ENCODE assay signal across 17 cellular contexts in the genomic region with DNA sequence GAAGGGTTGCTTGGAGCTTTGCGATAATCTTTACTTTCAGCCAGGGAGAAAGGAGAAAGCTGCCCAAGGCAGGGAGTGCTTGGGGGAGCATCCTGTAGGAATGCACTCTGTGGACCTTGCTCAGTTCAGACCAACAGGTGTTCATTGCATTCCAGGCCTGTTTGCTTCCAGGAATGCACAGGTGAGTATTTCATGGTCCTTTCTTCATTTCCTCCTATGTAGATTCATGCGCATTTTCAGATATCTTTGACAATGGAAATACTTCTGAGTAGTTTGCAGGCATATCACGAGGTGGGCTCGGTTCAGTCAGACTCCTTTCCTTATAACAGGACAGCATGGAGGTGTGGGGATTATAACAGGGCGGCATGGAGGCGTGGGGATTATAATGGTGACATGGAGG.
DNase-seq lines count a peak whose midpoint lies in the region; ATAC-seq and TF ChIP-seq lines count a peak whose summit lies in the region.
"Had no signal": no experiment of that assay in that cellular context is flagged by ENCODE, and none has a peak within 500 bp of the region (broad histone marks: within the 10 kb centered on the region; RNA-seq: fewer than 3 reads in every experiment).

No MANE protein-coding gene starts in this region.

- H3K4me1 Mint-ChIP-seq in Caco-2 (ENCODE audit: low read depth, unreplicated experiment) (peaks cover 13% of the 10 kb centered on the region), neural progenitor cell (peaks cover 3% of the 10 kb centered on the region)
- H3K4me1 Mint-ChIP-seq: B cell had no signal

- no peaks in the 10 kb centered on the region for H3K27me3 ChIP-seq in Caco-2 (replicated peaks; ENCODE audit: control insufficient read depth, insufficient read depth, low read length)
- H3K27me3 ChIP-seq in hepatocyte, result no peaks in the 10 kb centered on the region
- no peaks in the 10 kb centered on the region for H3K27me3 ChIP-seq in neural progenitor cell

- BruUV-seq in Caco-2 (replicated peaks; lab: Mats Ljungman, UMichigan), result no TSS peak

- intact Hi-C loops in Caco-2 (cut with micrococcal nuclease; ENCODE audit: unreplicated experiment), result no loop called here

- peak overlapping the region; percentile 69 for H3K27ac Mint-ChIP-seq in Caco-2 (ENCODE audit: unreplicated experiment)
- H3K27ac Mint-ChIP-seq in neural progenitor cell, result no peak overlapping the region
- H3K27ac Mint-ChIP-seq: B cell; CD4-positive, alpha-beta T cell; HFFc6 had no signal

- H2AFZ ChIP-seq in hepatocyte, result no peak overlapping the region
- no peak overlapping the region for H2AFZ ChIP-seq in neural progenitor cell (replicated peaks)

- POLR2A ChIA-PET in Caco-2 (lab: Charles Lee) (no interaction called here), HEK293 (lab: Yijun Ruan, JAX) (no interaction called here)

- H3K36me3 Mint-ChIP-seq in Caco-2 (ENCODE audit: insufficient read depth, unreplicated experiment) (no peaks in the 10 kb centered on the region), neural progenitor cell (no peaks in the 10 kb centered on the region)

- CTCF ChIA-PET in Caco-2 (lab: Charles Lee), result no interaction called here
- CTCF ChIA-PET in HEK293 (lab: Yijun Ruan, JAX), result no interaction called here

- H3K9me3 Mint-ChIP-seq in Caco-2 (ENCODE audit: unreplicated experiment) (no peaks in the 10 kb centered on the region), neural progenitor cell (no peaks in the 10 kb centered on the region)
- H3K9me3 Mint-ChIP-seq: CD4-positive, alpha-beta T cell had no signal

- DNase-seq in Caco-2 (peak; percentile 56 to 71), hepatocyte (ENCODE audit: low spot score) (peak; percentile 31), neural progenitor cell (ENCODE audit: low spot score) (no peak)
- DNase-seq: 8988T; C1 segment of cervical spinal cord; CD4-positive, alpha-beta T cell; DMS79; HFFc6 had no signal

- no peak overlapping the region for H3K27ac ChIP-seq in HEK293 (ENCODE audit: extremely low read depth, low read depth, low read length)
- H3K27ac ChIP-seq in hepatocyte, result no peak overlapping the region
- no peak overlapping the region for H3K27ac ChIP-seq in neural progenitor cell
- H3K27ac ChIP-seq: HL-60 had no signal

- H3K4me2 ChIP-seq in hepatocyte, result no peak overlapping the region
- no peak overlapping the region for H3K4me2 ChIP-seq in neural progenitor cell

- 94% methylated on average over 6 of the region's 6 CpGs for WGBS in hepatocyte (ENCODE audit: low lambda C conversion rate, missing lambda C conversion rate)

- no peak overlapping the region for H3K9ac ChIP-seq in neural progenitor cell

- H3K9me2 ChIP-seq in hepatocyte (replicated peaks; ENCODE audit: insufficient read depth), result no peaks in the 10 kb centered on the region

- H3K27me3 Mint-ChIP-seq in Caco-2 (ENCODE audit: insufficient read depth, unreplicated experiment) (no peaks in the 10 kb centered on the region), neural progenitor cell (ENCODE audit: insufficient read depth, low read depth) (peaks cover 10% of the 10 kb centered on the region)
- H3K27me3 Mint-ChIP-seq: B cell; CD4-positive, alpha-beta T cell had no signal

- H3K4me3 ChIP-seq in Caco-2 (ENCODE audit: low read depth, low read length), result no peak overlapping the region
- no peak overlapping the region for H3K4me3 ChIP-seq in HEK293 (ENCODE audit: low read depth, low read length)
- H3K4me3 ChIP-seq in hepatocyte, result no peak overlapping the region
- H3K4me3 ChIP-seq in neural progenitor cell, result no peak overlapping the region
- H3K4me3 ChIP-seq: GM12878, HAP-1, K562 had no signal

- H4K20me1 ChIP-seq in hepatocyte (ENCODE audit: insufficient read depth, poor library complexity, severe bottlenecking), result no peaks in the 10 kb centered on the region
- H4K20me1 ChIP-seq in neural progenitor cell (ENCODE audit: low read depth), result no peaks in the 10 kb centered on the region

- H3K79me2 ChIP-seq in hepatocyte (no peaks in the 10 kb centered on the region), neural progenitor cell (ENCODE audit: low read depth) (no peaks in the 10 kb centered on the region)

- ATAC-seq in GM19467 (IDR thresholded peaks at IDR 0.05; ENCODE audit: unreplicated experiment) (no peak), GM21717 (IDR thresholded peaks at IDR 0.05; ENCODE audit: unreplicated experiment) (no peak), HG02610 (IDR thresholded peaks at IDR 0.05; ENCODE audit: unreplicated experiment) (no peak)
- ATAC-seq: GM12878, K562 had no signal

- no peaks in the 10 kb centered on the region for H3F3A ChIP-seq in neural progenitor cell (ENCODE audit: low read depth)

- H3K9me3 ChIP-seq in Caco-2, result no peaks in the 10 kb centered on the region
- H3K9me3 ChIP-seq in HEK293 (ENCODE audit: control insufficient read depth, insufficient read depth, low read depth, low read length), result no peaks in the 10 kb centered on the region
- H3K9me3 ChIP-seq in hepatocyte (ENCODE audit: low read depth), result no peaks in the 10 kb centered on the region
- H3K9me3 ChIP-seq in neural progenitor cell (ENCODE audit: low read depth), result no peaks in the 10 kb centered on the region
- H3K9me3 ChIP-seq: HAP-1 had no signal

- H3K4me3 Mint-ChIP-seq in Caco-2 (ENCODE audit: unreplicated experiment) (no peak overlapping the region), neural progenitor cell (peak overlapping the region; percentile 46)
- H3K4me3 Mint-ChIP-seq: B cell; CD4-positive, alpha-beta T cell; HFFc6 had no signal

- TF ChIP-seq CTCF in Caco-2 (IDR thresholded peaks at IDR 0.05; ENCODE audit: insufficient read depth in 1 of 2, low read depth in 1 of 2, low read length in 1 of 2, severe bottlenecking in 1 of 2, unreplicated experiment in 1 of 2) (no peak), HEK293 (tag by site-specific recombination; IDR thresholded peaks at IDR 0.05) (no peak), hepatocyte (IDR thresholded peaks at IDR 0.05; ENCODE audit: poor library complexity) (no peak), neural progenitor cell (IDR thresholded peaks at IDR 0.05) (no peak)

- peaks cover 6% of the 10 kb centered on the region; the same call in 1 of the 2 replicates for H3K4me1 ChIP-seq in Caco-2
- no peaks in the 10 kb centered on the region for H3K4me1 ChIP-seq in HEK293 (ENCODE audit: control insufficient read depth, insufficient read depth, low read length)
- no peaks in the 10 kb centered on the region for H3K4me1 ChIP-seq in hepatocyte (ENCODE audit: insufficient read depth)
- peaks cover 8% of the 10 kb centered on the region for H3K4me1 ChIP-seq in neural progenitor cell
- H3K4me1 ChIP-seq: HAP-1 had no signal

- no peaks in the 10 kb centered on the region for H3K36me3 ChIP-seq in Caco-2 (ENCODE audit: control insufficient read depth, insufficient read depth, low read length)
- no peaks in the 10 kb centered on the region for H3K36me3 ChIP-seq in HEK293 (ENCODE audit: control insufficient read depth in 2 of 2, insufficient read depth in 1 of 2, low read length in 2 of 2)
- H3K36me3 ChIP-seq in hepatocyte (replicated peaks; ENCODE audit: insufficient read depth, low read depth), result no peaks in the 10 kb centered on the region
- no peaks in the 10 kb centered on the region for H3K36me3 ChIP-seq in neural progenitor cell
- H3K36me3 ChIP-seq: HAP-1 had no signal

TF ChIP-seq in HEK293, 187 proteins besides CTCF, POLR2A, EP300 and RAD21:
- TF ChIP-seq ZBTB48 (tag by site-specific recombination; IDR thresholded peaks at IDR 0.05) (no peak), EGR2 (tag by site-specific recombination; IDR thresholded peaks at IDR 0.05; ENCODE audit: low read depth) (0 out of 2 replicates have a peak, but pooled peaks have one; percentile 36), SCRT2 (tag by site-specific recombination; IDR thresholded peaks at IDR 0.05) (0 out of 2 replicates have a peak, but pooled peaks have one; percentile 24)
TF ChIP-seq in HEK293: peak in this region for 2.
